In genomic region chr16:534856-535445, GRCh38 we compare ENCODE assay signal across 13 cellular contexts. TPM values are rescaled to one million over a fixed set of nuclear protein-coding genes. Genes with fewer than 3 reads are reported as not detected.
A peak's percentile ranks its signal among the peaks of the same experiment; 100 is the strongest.
DNase-seq lines count a peak whose midpoint lies in the region; ATAC-seq and TF ChIP-seq lines count a peak whose summit lies in the region.
"Had no signal": no experiment of that assay in that cellular context is flagged by ENCODE, and none has a peak within 500 bp of the region (broad histone marks: within the 10 kb centered on the region; RNA-seq: fewer than 3 reads in every experiment).

No MANE protein-coding gene starts in this region.

- no peaks in the 10 kb centered on the region for H3K36me3 Mint-ChIP-seq in type B pancreatic cell
- H3K36me3 Mint-ChIP-seq: activated naive CD4-positive, alpha-beta T cell treated with anti-CD3 and anti-CD28 coated beads, Interleukin-2, amount 50 U/mL, for 24 hours had no signal

- TF ChIP-seq POLR2A in right lobe of liver (IDR thresholded peaks at IDR 0.05): no peak

- H3K27me3 Mint-ChIP-seq in type B pancreatic cell: no peaks in the 10 kb centered on the region
- H3K27me3 Mint-ChIP-seq: activated naive CD4-positive, alpha-beta T cell treated with anti-CD3 and anti-CD28 coated beads, Interleukin-2, amount 50 U/mL, for 24 hours had no signal

- DNase-seq in Right ventricle myocardium superior: no peak
- DNase-seq in Right ventricle myocardium inferior (ENCODE audit: missing footprints): no peak
- no peak for DNase-seq in right lobe of liver
- DNase-seq in type B pancreatic cell (ENCODE audit: extremely low spot score, unreplicated experiment): no peak
- no peak for DNase-seq in H4 (ENCODE audit: low spot score)
- DNase-seq: central memory CD4-positive, alpha-beta T cell; NCI-H2171; stimulated activated CD4-positive, alpha-beta T cell treated with anti-CD3 and anti-CD28 coated beads, Interleukin-15, amount 100 ng/mL, for 24 hours; WERI-Rb-1 had no signal

- H3K4me3 Mint-ChIP-seq in type B pancreatic cell: no peak overlapping the region
- H3K4me3 Mint-ChIP-seq: activated naive CD4-positive, alpha-beta T cell treated with anti-CD3 and anti-CD28 coated beads, Interleukin-2, amount 50 U/mL, for 24 hours had no signal

- H3K36me3 ChIP-seq in right lobe of liver: no peaks in the 10 kb centered on the region

- H3K9me3 ChIP-seq in right lobe of liver: no peaks in the 10 kb centered on the region

- peak; percentile 3 for ATAC-seq in Right ventricle myocardium superior (ENCODE audit: poor library complexity)
- ATAC-seq in Right ventricle myocardium inferior: no peak
- peak; percentile 42 to 59 (median 54) for ATAC-seq in right lobe of liver
- ATAC-seq in GM21528 (IDR thresholded peaks at IDR 0.05; ENCODE audit: low FRiP score, unreplicated experiment): no peak

- peaks cover 0 to 32% (median 11%) of the 10 kb centered on the region in 4 donors for H3K4me1 ChIP-seq in right lobe of liver

- H3K27me3 ChIP-seq in right lobe of liver: no peaks in the 10 kb centered on the region

- H3K4me3 ChIP-seq in right lobe of liver: peak overlapping the region in 1 of 3 donors; percentile 57

- no peaks in the 10 kb centered on the region for H3K9me3 Mint-ChIP-seq in type B pancreatic cell
- H3K9me3 Mint-ChIP-seq: activated naive CD4-positive, alpha-beta T cell treated with anti-CD3 and anti-CD28 coated beads, Interleukin-2, amount 50 U/mL, for 24 hours had no signal

- peak overlapping the region; percentile 75 for H3K27ac Mint-ChIP-seq in type B pancreatic cell
- H3K27ac Mint-ChIP-seq: activated naive CD4-positive, alpha-beta T cell treated with anti-CD3 and anti-CD28 coated beads, Interleukin-2, amount 50 U/mL, for 24 hours had no signal

- H3K27ac ChIP-seq in right lobe of liver: no peak overlapping the region
- H3K27ac ChIP-seq: WERI-Rb-1 had no signal

- intact Hi-C loops in Right ventricle myocardium superior (cut with DNase I) (no loop called here), Right ventricle myocardium inferior (cut with DNase I) (no loop called here), right lobe of liver (cut with DNase I) (no loop called here)

- 50% methylated on average over 1 of the region's 27 CpGs for WGBS in right lobe of liver (ENCODE audit: insufficient coverage, low coverage, low lambda C conversion rate, missing lambda C conversion rate)

- TF ChIP-seq CTCF in right lobe of liver (IDR thresholded peaks at IDR 0.05) (peak in 1 of 4 donors; percentile 17), type B pancreatic cell (conservative IDR thresholded peaks at IDR 0.05) (no peak)

- H3K4me1 Mint-ChIP-seq in type B pancreatic cell (ENCODE audit: unreplicated experiment): no peaks in the 10 kb centered on the region

RNA-seq across cellular contexts. Expression of gene CAPN15, which starts 7.4 kb away (rescaled TPM):
- total RNA-seq in Right ventricle myocardium superior: 17.7 TPM
- 16.8 TPM for total RNA-seq in Right ventricle myocardium inferior
- total RNA-seq in right lobe of liver: 10 to 100 TPM; 17.3 to 34.3 (median 23.3) TPM
- 50.1 and 52.3 TPM in 2 replicates for total RNA-seq in type B pancreatic cell (ENCODE audit: low replicate concordance)
- total RNA-seq in H4 (2014; rRNA removed; shearing (Covaris generic)): 4.4 and 8.3 TPM in 2 replicates

RNA-seq across cellular contexts. Expression of gene PRR35, which starts 25.2 kb away (rescaled TPM):
- total RNA-seq in Right ventricle myocardium superior (not detected), Right ventricle myocardium inferior (not detected), right lobe of liver (not detected), type B pancreatic cell (ENCODE audit: low replicate concordance) (0.12 TPM in 2 replicates)
- total RNA-seq in H4 (2014; rRNA removed; shearing (Covaris generic)): not detected in 2 replicates
- total RNA-seq: A172, esophagus mucosa had no signal

RNA-seq across cellular contexts. Expression of gene NHLRC4, which starts 31.9 kb away (rescaled TPM):
- total RNA-seq in Right ventricle myocardium superior (0.38 TPM), Right ventricle myocardium inferior (0.57 TPM), right lobe of liver (under 1 TPM in 5 of 6 experiments, not detected in 1; 0.12 to 0.33 (median 0.28) TPM), type B pancreatic cell (ENCODE audit: low replicate concordance) (0.52 and 1.4 TPM in 2 replicates)
- 0.06 and 0.43 TPM in 2 replicates for total RNA-seq in H4 (2014; rRNA removed; shearing (Covaris generic))
- total RNA-seq: A172 had no signal

RNA-seq across cellular contexts. Expression of gene PIGQ, which starts 34.8 kb away (rescaled TPM):
- total RNA-seq in Right ventricle myocardium superior: 18.0 TPM
- total RNA-seq in Right ventricle myocardium inferior: 16.6 TPM
- total RNA-seq in right lobe of liver: 10 to 100 TPM; 19.5 to 32.0 (median 27.8) TPM
- 58.2 and 83.5 TPM in 2 replicates for total RNA-seq in type B pancreatic cell (ENCODE audit: low replicate concordance)
- 7.6 and 7.7 TPM in 2 replicates for total RNA-seq in H4 (2014; rRNA removed; shearing (Covaris generic))

RNA-seq across cellular contexts. Expression of gene RAB40C, which starts 54.9 kb away (rescaled TPM):
- total RNA-seq in Right ventricle myocardium superior (11.0 TPM), Right ventricle myocardium inferior (8.8 TPM), right lobe of liver (10 to 100 TPM in 5 of 6 experiments, 1 to 10 TPM in 1; 10.0 to 14.1 (median 12.0) TPM), type B pancreatic cell (ENCODE audit: low replicate concordance) (21.4 and 26.5 TPM in 2 replicates)
- 4.4 and 5.1 TPM in 2 replicates for total RNA-seq in H4 (2014; rRNA removed; shearing (Covaris generic))

Comparison
In these comparisons a context has a peak if more than half of its experiments do, and no peak if none do; other contexts are left out.
1. ATAC-seq: peak in Right ventricle myocardium superior (single experiment) and right lobe of liver (4 of 4); none in Right ventricle myocardium inferior (single experiment) and GM21528 (single experiment).